ENCODE assay signal across 29 cellular contexts in the genomic region with DNA sequence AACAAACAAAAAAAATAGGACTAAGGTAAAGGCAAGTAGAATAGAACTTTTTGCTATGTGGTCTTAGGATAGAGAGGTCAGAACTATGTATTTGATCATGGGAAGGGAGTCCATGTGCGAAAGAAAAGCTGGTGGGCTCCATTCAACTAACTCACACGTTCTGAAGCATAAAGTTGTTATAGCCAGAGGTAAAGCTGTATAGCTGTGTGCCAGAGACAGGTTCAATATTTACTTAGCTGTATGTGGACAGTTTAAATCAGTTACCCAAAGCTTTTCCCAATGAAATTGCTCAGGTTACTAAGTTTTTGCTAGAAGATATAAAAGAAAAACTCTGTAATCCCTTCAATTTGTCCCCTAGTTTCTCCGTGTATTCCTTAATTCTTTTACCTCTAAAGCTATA. TPM values are rescaled to one million over a fixed set of nuclear protein-coding genes. Genes with fewer than 3 reads are reported as not detected.
"Had no signal": no experiment of that assay in that cellular context is flagged by ENCODE, and none has a peak within 500 bp of the region (broad histone marks: within the 10 kb centered on the region; RNA-seq: fewer than 3 reads in every experiment).

No MANE protein-coding gene starts in this region.

- H3K27me3 ChIP-seq: stomach, suprapubic skin, testis, thyroid gland, tibial artery, tibial nerve, transverse colon, upper lobe of left lung, upper lobe of right lung, uterus, vagina had no signal

- FAIRE-seq: urothelium cell line had no signal

- H3K36me3 ChIP-seq: stomach, suprapubic skin, thoracic aorta, thyroid gland, tibial artery, tibial nerve, transverse colon, upper lobe of left lung, upper lobe of right lung, uterus, vagina had no signal

- H3K4me3 ChIP-seq: stomach, suprapubic skin, testis, thoracic aorta, thyroid gland, tibial artery, tibial nerve, transverse colon, upper lobe of left lung, upper lobe of right lung, uterus, vagina had no signal

- H3K4me1 ChIP-seq: stomach, testis, thyroid gland, tibial artery, upper lobe of right lung, uterus, vagina had no signal

- ATAC-seq: stimulated activated effector memory CD8-positive, alpha-beta T cell treated with anti-CD3 and anti-CD28 coated beads, Interleukin-12 subunit alpha, Interleukin-12 subunit beta, amount 100 ng/mL, for 72 hours; stimulated activated memory B cell treated with anti-CD40 and anti-IgM and Interleukin-4, amounts not matched to agents 10 μg/mL and 1 μg/mL and 100 μg/mL, for 72 hours; stimulated activated naive B cell treated with anti-CD40 and anti-IgM and Interleukin-4, amounts not matched to agents 10 μg/mL and 1 μg/mL and 100 μg/mL, for 72 hours; stimulated activated naive CD8-positive, alpha-beta T cell treated with anti-CD3 and anti-CD28 coated beads, Interleukin-15, amount 100 ng/mL, for 72 hours; stimulated activated naive CD8-positive, alpha-beta T cell treated with anti-CD3 and anti-CD28 coated beads, Interleukin-15, Interleukin-2, amounts not matched to agents 100 U/mL and 50 U/mL, for 24 hours; upper lobe of right lung had no signal

- H3K9me3 ChIP-seq: stomach, suprapubic skin, testis, thoracic aorta, thyroid gland, tibial artery, tibial nerve, transverse colon, upper lobe of left lung, upper lobe of right lung, uterus, vagina had no signal

- H3K27ac ChIP-seq: stomach, suprapubic skin, testis, thoracic aorta, thyroid gland, tibial artery, tibial nerve, transverse colon, upper lobe of left lung, upper lobe of right lung, uterus, vagina had no signal

- DNase-seq: stimulated activated CD4-positive, alpha-beta T cell treated with anti-CD3 and anti-CD28 coated beads, Interleukin-2, amount 100 ng/mL, for 48 hours; stimulated activated CD4-positive, alpha-beta T cell treated with anti-CD3 and anti-CD28 coated beads, Interleukin-4, amount 100 ng/mL, for 1 hour; stimulated activated CD4-positive, alpha-beta T cell treated with anti-CD3 and anti-CD28 coated beads, Interleukin-4, amount 100 ng/mL, for 24 hours; stimulated activated CD4-positive, alpha-beta T cell treated with anti-CD3 and anti-CD28 coated beads, Interleukin-4, amount 100 ng/mL, for 4 hours; stimulated activated CD8-positive, alpha-beta memory T cell treated with anti-CD3 and anti-CD28 coated beads, Interleukin-4, amount 100 ng/mL, for 48 hours; stimulated activated naive B cell treated with anti-CD40 and anti-IgM and Interleukin-4, amounts not matched to agents 10 μg/mL and 1 μg/mL and 100 μg/mL, for 72 hours; stimulated activated naive CD4-positive, alpha-beta T cell; stimulated activated naive CD4-positive, alpha-beta T cell treated with Interleukin-2 at 50 U/mL for 16 hours; stimulated activated naive CD8-positive, alpha-beta T cell treated with anti-CD3 and anti-CD28 coated beads, Interleukin-15, amount 100 ng/mL, for 72 hours; stimulated activated naive CD8-positive, alpha-beta T cell treated with anti-CD3 and anti-CD28 coated beads, Interleukin-15, Interleukin-2, amounts not matched to agents 100 U/mL and 50 U/mL, for 24 hours; stomach; substantia nigra; testis; thyroid gland; tibial artery; transverse colon; trophoblast cell; upper lobe of right lung; uterus had no signal

RNA-seq across cellular contexts. Expression of a gene that starts 37.8 kb away (rescaled TPM):
- total RNA-seq: subcutaneous adipose tissue, thoracic aorta, thyroid gland, upper lobe of left lung, upper lobe of right lung, vagina had no signal
- polyA plus RNA-seq: stomach, urinary bladder had no signal
